ENCODE assay signal across 8 cellular contexts in genomic region chr7:158407581-158408331, GRCh38.
DNase-seq lines count a peak whose midpoint lies in the region; ATAC-seq, FAIRE-seq and TF ChIP-seq lines count a peak whose summit lies in the region.

No MANE protein-coding gene starts in this region.

- DNase-seq in G401 (ENCODE audit: low spot score), result peak; percentile 69
- peak; percentile 55 for DNase-seq in MV-4-11 (lab: John Stamatoyannopoulos, UW)
- peak; percentile 8 for DNase-seq in astrocyte of the cerebellum (ENCODE audit: low read depth)
- DNase-seq in mesenchymal stem cell, result peak; percentile 0
- no peak for DNase-seq in activated T-cell treated with anti-CD3 and anti-CD28 coated beads for 4 hours
- DNase-seq in GM12891 (ENCODE audit: insufficient read length, low spot score), result no peak
- DNase-seq in ecto neural progenitor cell (ENCODE audit: low spot score), result no peak

- no peaks in the 10 kb centered on the region for H3K4me1 ChIP-seq in mesenchymal stem cell (ENCODE audit: control insufficient read depth, insufficient read depth, low read depth, low read length)

- no peak overlapping the region for H4K8ac ChIP-seq in mesenchymal stem cell (ENCODE audit: low read length)

- H3K14ac ChIP-seq in mesenchymal stem cell (ENCODE audit: low read length in 2 of 2), result no peak overlapping the region

- H3K4me3 ChIP-seq in astrocyte of the cerebellum (ENCODE audit: low read depth, low read length), result no peak overlapping the region
- H3K4me3 ChIP-seq in mesenchymal stem cell (ENCODE audit: insufficient read depth in 1 of 2, low read depth in 1 of 2, low read length in 2 of 2), result no peak overlapping the region

- TF ChIP-seq CTCF in astrocyte of the cerebellum (IDR thresholded peaks at IDR 0.05; ENCODE audit: low read depth, low read length, missing control alignments), result peak; percentile 10

- no peak overlapping the region for H3K4me2 ChIP-seq in mesenchymal stem cell (ENCODE audit: low read length, poor library complexity, severe bottlenecking)

- no peak overlapping the region for H3K18ac ChIP-seq in mesenchymal stem cell (ENCODE audit: low read depth in 1 of 2, low read length in 2 of 2)

- H3K27ac ChIP-seq in mesenchymal stem cell (ENCODE audit: low read length, poor library complexity, severe bottlenecking), result no peak overlapping the region

- H3K9me3 ChIP-seq in mesenchymal stem cell (ENCODE audit: control insufficient read depth, low read length), result no peaks in the 10 kb centered on the region

- H2BK15ac ChIP-seq in mesenchymal stem cell (ENCODE audit: low read depth, poor library complexity, severe bottlenecking), result no peak overlapping the region

- no peak overlapping the region for H3K4ac ChIP-seq in mesenchymal stem cell (ENCODE audit: low read depth in 1 of 2, low read length in 2 of 2)

- no peak overlapping the region for H2BK120ac ChIP-seq in mesenchymal stem cell (ENCODE audit: low read depth, low read length)

- H2BK5ac ChIP-seq in mesenchymal stem cell (ENCODE audit: low read depth, low read length, poor library complexity, severe bottlenecking), result no peak overlapping the region

- 81% methylated on average over 16 of the region's 17 CpGs for WGBS in mesenchymal stem cell

- no peak for ATAC-seq in HG03442 (IDR thresholded peaks at IDR 0.05; ENCODE audit: unreplicated experiment)

- no peaks in the 10 kb centered on the region for H3K36me3 ChIP-seq in mesenchymal stem cell (ENCODE audit: control insufficient read depth in 1 of 2, insufficient read depth in 2 of 2, low read depth in 1 of 2, low read length in 2 of 2)

- H3K79me1 ChIP-seq in mesenchymal stem cell (replicated peaks; ENCODE audit: low read length, poor library complexity, severe bottlenecking), result no peaks in the 10 kb centered on the region

- no peak overlapping the region for H4K91ac ChIP-seq in mesenchymal stem cell (ENCODE audit: low read length)

- no peak overlapping the region for H2BK12ac ChIP-seq in mesenchymal stem cell (ENCODE audit: low read length in 2 of 2)

- no peak for FAIRE-seq in GM12891 (lab: Jason Lieb, UNC)

- H3K9ac ChIP-seq in mesenchymal stem cell (ENCODE audit: low read length), result no peak overlapping the region

- no peak overlapping the region for H3K23ac ChIP-seq in mesenchymal stem cell (ENCODE audit: low read length in 2 of 2)

- no peak overlapping the region for H2AFZ ChIP-seq in mesenchymal stem cell (ENCODE audit: low read depth, low read length)

- in situ Hi-C loops in G401 (cut with HindIII; ENCODE audit: low sequenced_read_pairs) (no loop called here), astrocyte of the cerebellum (cut with HindIII; ENCODE audit: low sequenced_read_pairs) (no loop called here)

- H2AK5ac ChIP-seq in mesenchymal stem cell (ENCODE audit: low read length, severe bottlenecking), result no peak overlapping the region

- peaks cover 0 to 5% of the 10 kb centered on the region in 2 experiments for H3K27me3 ChIP-seq in mesenchymal stem cell (ENCODE audit: control insufficient read depth in 1 of 2, insufficient read depth in 1 of 2, low read length in 2 of 2)

- no peak for TF ChIP-seq POLR2A in GM12891 (IDR thresholded peaks at IDR 0.05; ENCODE audit: low read depth, low read length)

TF ChIP-seq in GM12891, 5 proteins besides CTCF, POLR2A, EP300 and RAD21:
- TF ChIP-seq SPI1 (IDR thresholded peaks at IDR 0.05; ENCODE audit: low read depth, low read length) (no peak), POU2F2 (IDR thresholded peaks at IDR 0.05; ENCODE audit: low read depth, low read length) (no peak), TAF1 (IDR thresholded peaks at IDR 0.05; ENCODE audit: low read depth, low read length) (no peak), POLR2AphosphoS5 (IDR thresholded peaks at IDR 0.05; ENCODE audit: low read depth, low read length) (no peak), PAX5 (IDR thresholded peaks at IDR 0.05; ENCODE audit: insufficient read depth, low read length, severe bottlenecking) (no peak)

Comparison
In these comparisons a context has a peak if more than half of its experiments do, and no peak if none do; other contexts are left out.
1. DNase-seq: peak in G401 (single experiment), MV-4-11 (single experiment), astrocyte of the cerebellum (single experiment) and mesenchymal stem cell (single experiment); none in activated T-cell treated with anti-CD3 and anti-CD28 coated beads for 4 hours (single experiment), GM12891 (single experiment) and ecto neural progenitor cell (single experiment).